ENCODE assay signal across 12 cellular contexts in the genomic region with DNA sequence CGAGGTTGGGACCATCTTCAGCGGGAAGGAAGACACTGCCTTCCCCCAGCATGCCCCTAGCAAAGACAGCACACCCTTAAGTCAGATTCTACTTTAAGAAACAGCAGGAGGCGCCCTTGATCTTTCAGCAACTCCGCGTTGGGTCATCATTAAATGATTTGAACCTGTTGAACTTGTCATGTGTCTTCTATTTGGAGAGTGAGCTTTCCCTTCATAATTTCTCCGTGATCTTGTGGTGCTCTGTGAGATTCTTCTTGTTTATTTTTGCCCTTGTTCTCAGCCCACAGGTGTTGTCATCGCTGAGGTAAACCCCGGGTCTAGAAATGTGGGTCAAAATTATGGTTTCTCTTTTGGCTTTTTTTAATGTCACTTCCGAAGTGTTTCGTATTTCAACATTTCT. TPM values are rescaled to one million over a fixed set of nuclear protein-coding genes. Genes with fewer than 3 reads are reported as not detected.
A peak's percentile ranks its signal among the peaks of the same experiment; 100 is the strongest.
DNase-seq lines count a peak whose midpoint lies in the region; ATAC-seq and TF ChIP-seq lines count a peak whose summit lies in the region.
"Had no signal": no experiment of that assay in that cellular context is flagged by ENCODE, and none has a peak within 500 bp of the region (broad histone marks: within the 10 kb centered on the region; RNA-seq: fewer than 3 reads in every experiment).

No MANE protein-coding gene starts in this region.

- no peaks in the 10 kb centered on the region for H3K79me2 ChIP-seq in osteoblast (ENCODE audit: insufficient read depth, low read length)

- H3K27me3 ChIP-seq in osteoblast (ENCODE audit: insufficient read depth, low read length) = no peaks in the 10 kb centered on the region
- H3K27me3 ChIP-seq: adrenal gland, right atrium auricular region had no signal

- no peaks in the 10 kb centered on the region for H3K9me3 ChIP-seq in osteoblast (ENCODE audit: low read depth, low read length)
- H3K9me3 ChIP-seq: adrenal gland, right atrium auricular region had no signal

- H4K20me1 ChIP-seq in osteoblast (ENCODE audit: insufficient read depth, low read length) = no peaks in the 10 kb centered on the region

- peaks cover 42% of the 10 kb centered on the region for H3K4me1 ChIP-seq in osteoblast (ENCODE audit: insufficient read depth, low read length)
- H3K4me1 ChIP-seq: adrenal gland, right atrium auricular region had no signal

- H3K4me2 ChIP-seq in osteoblast (ENCODE audit: insufficient read depth, low read length) = peak overlapping the region; percentile 63

- H2AFZ ChIP-seq in osteoblast (ENCODE audit: low read length) = peak overlapping the region; percentile 66

- ATAC-seq in HG03457 (IDR thresholded peaks at IDR 0.05; ENCODE audit: unreplicated experiment) (no peak), GM18511 (IDR thresholded peaks at IDR 0.05; ENCODE audit: unreplicated experiment) (no peak)

- H3K4me1 Mint-ChIP-seq in chondrocyte (ENCODE audit: low read depth) = peaks cover 9% of the 10 kb centered on the region

- peak; percentile 23 for DNase-seq in NAMALWA (ENCODE audit: low spot score)
- DNase-seq in chondrocyte (ENCODE audit: low spot score) = no peak
- DNase-seq in osteoblast (ENCODE audit: insufficient read length, low spot score, missing footprints) = no peak
- no peak for DNase-seq in NCI-H226
- no peak for DNase-seq in stimulated activated CD4-positive, alpha-beta T cell treated with anti-CD3 and anti-CD28 coated beads, Interleukin-2, amount 100 ng/mL, for 48 hours
- DNase-seq: adrenal gland, NCI-H524 had no signal

- no peaks in the 10 kb centered on the region for H3K36me3 Mint-ChIP-seq in chondrocyte (ENCODE audit: low read depth)

- no peak overlapping the region for H3K4me3 Mint-ChIP-seq in chondrocyte (ENCODE audit: unreplicated experiment)
- H3K4me3 Mint-ChIP-seq: T-helper 1 cell treated with Interleukin-12 subunit alpha and Interleukin-12 subunit beta and Interleukin-4 antibody, amounts not matched to agents 30 μg/mL and 1 μg/mL, for 36 hours had no signal

- no peaks in the 10 kb centered on the region for H3K36me3 ChIP-seq in osteoblast (ENCODE audit: insufficient read depth, low read length)
- H3K36me3 ChIP-seq: adrenal gland, right atrium auricular region had no signal

- TF ChIP-seq CTCF in GM12872 (IDR thresholded peaks at IDR 0.05; ENCODE audit: insufficient read depth, low read depth, low read length) = peak; percentile 26; the same call in 1 of the 3 replicates
- TF ChIP-seq CTCF in chondrocyte (IDR thresholded peaks at IDR 0.05) = peak; percentile 67
- peak; percentile 48 for TF ChIP-seq CTCF in osteoblast (IDR thresholded peaks at IDR 0.05; ENCODE audit: extremely low read depth, low read depth, low read length)

- peaks cover 2% of the 10 kb centered on the region for H3K9me3 Mint-ChIP-seq in chondrocyte (ENCODE audit: low read depth)

- no peak overlapping the region for H3K27ac Mint-ChIP-seq in chondrocyte (ENCODE audit: unreplicated experiment)
- H3K27ac Mint-ChIP-seq: T-helper 1 cell treated with Interleukin-12 subunit alpha and Interleukin-12 subunit beta and Interleukin-4 antibody, amounts not matched to agents 30 μg/mL and 1 μg/mL, for 36 hours had no signal

- peak overlapping the region; percentile 59 for H3K27ac ChIP-seq in osteoblast (ENCODE audit: low read depth, low read length)
- H3K27ac ChIP-seq: adrenal gland, right atrium auricular region had no signal

- H3K27me3 Mint-ChIP-seq in chondrocyte (ENCODE audit: low read depth) = no peaks in the 10 kb centered on the region

- H3K4me3 ChIP-seq in osteoblast (ENCODE audit: insufficient read depth, low read length) = peak overlapping the region; percentile 59
- H3K4me3 ChIP-seq: adrenal gland, right atrium auricular region had no signal

RNA-seq across cellular contexts. Expression of a gene that starts 49.5 kb away (rescaled TPM):
- total RNA-seq in chondrocyte (71.8 to 95.0 TPM (median 84.9 TPM) in 3 replicates), osteoblast (89.8 and 92.8 TPM in 2 replicates)
